In genomic region chr7:141974831-141975230, GRCh38 we compare ENCODE assay signal across 9 cellular contexts. TPM values are rescaled to one million over a fixed set of nuclear protein-coding genes. Genes with fewer than 3 reads are reported as not detected.
DNase-seq lines count a peak whose midpoint lies in the region; ATAC-seq and TF ChIP-seq lines count a peak whose summit lies in the region.
"Had no signal": no experiment of that assay in that cellular context is flagged by ENCODE, and none has a peak within 500 bp of the region (broad histone marks: within the 10 kb centered on the region; RNA-seq: fewer than 3 reads in every experiment).

No MANE protein-coding gene starts in this region.

- H3K36me3 ChIP-seq in HEK293 (ENCODE audit: control insufficient read depth in 2 of 2, insufficient read depth in 1 of 2, low read length in 2 of 2), result no peaks in the 10 kb centered on the region
- no peaks in the 10 kb centered on the region for H3K36me3 ChIP-seq in lower lobe of right lung

- POLR2A ChIA-PET in HEK293 (lab: Yijun Ruan, JAX), result no interaction called here

- H3K4me3 ChIP-seq in HEK293 (ENCODE audit: low read depth, low read length) (no peak overlapping the region), lower lobe of right lung (no peak overlapping the region)

- in situ Hi-C loops in SK-MEL-5 (cut with HindIII; ENCODE audit: low pct_unique_long_range_greater_than_20kb, low sequenced_read_pairs), result no loop called here

- no peaks in the 10 kb centered on the region for H3K4me1 ChIP-seq in HEK293 (ENCODE audit: control insufficient read depth, insufficient read depth, low read length)
- peaks cover 7% of the 10 kb centered on the region for H3K4me1 ChIP-seq in lower lobe of right lung

- no peak overlapping the region for H3K27ac ChIP-seq in HEK293 (ENCODE audit: extremely low read depth, low read depth, low read length)
- H3K27ac ChIP-seq in lower lobe of right lung, result no peak overlapping the region

- TF ChIP-seq CTCF in HEK293 (tag by site-specific recombination; IDR thresholded peaks at IDR 0.05), result 0 out of 2 replicates have a peak, but pooled peaks have one; percentile 30
- no peak for TF ChIP-seq CTCF in lower lobe of right lung (IDR thresholded peaks at IDR 0.05)

- ATAC-seq in left colon (peak; percentile 62), lower lobe of right lung (no peak), HG03460 (IDR thresholded peaks at IDR 0.05; ENCODE audit: unreplicated experiment) (no peak)

- CTCF ChIA-PET in HEK293 (lab: Yijun Ruan, JAX), result interaction anchor here (0.6 to 5.6 kb wide), 34 partner anchors 9 to 485 kb away, joined by 3 to 70 read pairs (median 5); no protein-coding TSS in a partner anchor

- intact Hi-C loops in left colon (cut with DNase I, micrococcal nuclease) (no loop called here), lower lobe of right lung (cut with DNase I) (no loop called here)

- DNase-seq in DMS153 treated with DMSO at 0.1 percent for 48 hours (lab: John Stamatoyannopoulos, UW; ENCODE audit: unreplicated experiment) (peak; percentile 72), SK-MEL-5 (ENCODE audit: low read depth, low spot score) (peak; percentile 52), left colon (peak in 1 of 2 donors; percentile 66), lower lobe of right lung (no peak), GDM1 (lab: John Stamatoyannopoulos, UW) (no peak)
- DNase-seq in activated CD8-positive, alpha-beta memory T cell treated with anti-CD3 and anti-CD28 coated beads, Interleukin-2, amount 50 U/mL, for 4 hours, result no peak
- DNase-seq: effector CD4-positive, alpha-beta T cell had no signal

- H3K9me3 ChIP-seq in HEK293 (ENCODE audit: control insufficient read depth, insufficient read depth, low read depth, low read length) (no peaks in the 10 kb centered on the region), lower lobe of right lung (no peaks in the 10 kb centered on the region)

- H3K27me3 ChIP-seq in lower lobe of right lung (ENCODE audit: low read depth), result no peaks in the 10 kb centered on the region

TF ChIP-seq in HEK293, 187 proteins besides CTCF, POLR2A, EP300 and RAD21:
- peak; percentile 44 for TF ChIP-seq ZNF654 (tag by site-specific recombination; IDR thresholded peaks at IDR 0.05; ENCODE audit: low read depth)
- no peak for TF ChIP-seq ZNF335 (tag by site-specific recombination; conservative IDR thresholded peaks at IDR 0.05)
- TF ChIP-seq ZFP37 (tag by site-specific recombination; IDR thresholded peaks at IDR 0.05), result no peak

RNA-seq across cellular contexts. Expression of gene TAS2R38, which starts 1.3 kb away (rescaled TPM):
- total RNA-seq in SK-MEL-5 (2014; rRNA removed; shearing (Covaris generic)), result not detected in 2 replicates
- polyA plus RNA-seq in SK-MEL-5 (2015; cell fraction: cytosol; rRNA removed), result not detected in 2 replicates
- polyA plus RNA-seq in SK-MEL-5 (2015; cell fraction: nucleus; rRNA removed), result 0.20 and 0.52 TPM in 2 replicates
- total RNA-seq in left colon (not detected), lower lobe of right lung (not detected)

RNA-seq across cellular contexts. Expression of gene MGAM, which starts 20.8 kb away (rescaled TPM):
- total RNA-seq in SK-MEL-5 (2014; rRNA removed; shearing (Covaris generic)), result 0.16 TPM in 1 of 2 replicates, not detected in the other
- 0.06 and 0.20 TPM in 2 replicates for polyA plus RNA-seq in SK-MEL-5 (2015; cell fraction: cytosol; rRNA removed)
- polyA plus RNA-seq in SK-MEL-5 (2015; cell fraction: nucleus; rRNA removed), result 0.09 and 0.30 TPM in 2 replicates
- 1 to 10 TPM; 1.0 to 2.8 TPM for total RNA-seq in left colon
- total RNA-seq in lower lobe of right lung, result 15.7 TPM

RNA-seq across cellular contexts. Expression of gene CLEC5A, which starts 28.1 kb away (rescaled TPM):
- total RNA-seq in SK-MEL-5 (2014; rRNA removed; shearing (Covaris generic)), result not detected in 2 replicates
- polyA plus RNA-seq in SK-MEL-5 (2015; cell fraction: cytosol; rRNA removed), result not detected in 2 replicates
- not detected in 2 replicates for polyA plus RNA-seq in SK-MEL-5 (2015; cell fraction: nucleus; rRNA removed)
- total RNA-seq in left colon, result under 1 TPM in 1 of 2 donors, not detected in 1; 0.55 TPM
- total RNA-seq in lower lobe of right lung, result 7.5 TPM

RNA-seq across cellular contexts. Expression of gene OR9A4, which starts 58.6 kb away (rescaled TPM):
- total RNA-seq in SK-MEL-5 (2014; rRNA removed; shearing (Covaris generic)), result not detected in 2 replicates
- not detected in 2 replicates for polyA plus RNA-seq in SK-MEL-5 (2015; cell fraction: cytosol; rRNA removed)
- not detected in 2 replicates for polyA plus RNA-seq in SK-MEL-5 (2015; cell fraction: nucleus; rRNA removed)
- not detected for total RNA-seq in left colon
- not detected for total RNA-seq in lower lobe of right lung

Comparison
In these comparisons a context has a peak if more than half of its experiments do, and no peak if none do; other contexts are left out.
1. DNase-seq: peak in DMS153 treated with DMSO at 0.1 percent for 48 hours (single experiment) and SK-MEL-5 (single experiment); none in lower lobe of right lung (single experiment), activated CD8-positive, alpha-beta memory T cell treated with anti-CD3 and anti-CD28 coated beads, Interleukin-2, amount 50 U/mL, for 4 hours (single experiment) and GDM1 (single experiment).